Comparison of ENCODE assay signal across 10 cellular contexts in genomic region chr13:51501592-51502205, GRCh38. TPM values are rescaled to one million over a fixed set of nuclear protein-coding genes. Genes with fewer than 3 reads are reported as not detected.
DNase-seq lines count a peak whose midpoint lies in the region; ATAC-seq lines count a peak whose summit lies in the region.
"Had no signal": no experiment of that assay in that cellular context is flagged by ENCODE, and none has a peak within 500 bp of the region (broad histone marks: within the 10 kb centered on the region; RNA-seq: fewer than 3 reads in every experiment).

No MANE protein-coding gene starts in this region.

- no peak overlapping the region for H3K23ac ChIP-seq in mesendoderm (ENCODE audit: low read length)

- H3K36me3 Mint-ChIP-seq in activated naive CD8-positive, alpha-beta T cell treated with anti-CD3 and anti-CD28 coated beads, Interleukin-2, amount 50 U/mL, for 24 hours (ENCODE audit: low read depth), result no peaks in the 10 kb centered on the region

- H2AK5ac ChIP-seq in mesendoderm (ENCODE audit: low read length), result no peak overlapping the region

- no peak overlapping the region for H2BK120ac ChIP-seq in mesendoderm (ENCODE audit: low read depth, low read length)

- H3K79me2 ChIP-seq in ACC112 (ENCODE audit: control insufficient read depth, insufficient read depth, low read length, unreplicated experiment), result no peaks in the 10 kb centered on the region
- H3K79me2 ChIP-seq in mesendoderm (ENCODE audit: control insufficient read depth, insufficient read depth, low read length), result no peaks in the 10 kb centered on the region

- peaks cover 21% of the 10 kb centered on the region for H3K4me1 Mint-ChIP-seq in activated naive CD8-positive, alpha-beta T cell treated with anti-CD3 and anti-CD28 coated beads, Interleukin-2, amount 50 U/mL, for 24 hours

- H2BK15ac ChIP-seq in mesendoderm (replicated peaks; ENCODE audit: low read depth), result no peak overlapping the region

- no peak overlapping the region for H3K9ac ChIP-seq in mesendoderm (ENCODE audit: low read length)

- H4K5ac ChIP-seq in mesendoderm (ENCODE audit: low read length), result no peak overlapping the region

- H3K27me3 ChIP-seq in ACC112 (ENCODE audit: insufficient read depth, low read length), result no peaks in the 10 kb centered on the region
- H3K27me3 ChIP-seq in mesendoderm (ENCODE audit: insufficient read depth, low read length, poor library complexity), result no peaks in the 10 kb centered on the region

- H3K36me3 ChIP-seq in ACC112 (ENCODE audit: insufficient read depth, low read length), result no peaks in the 10 kb centered on the region
- H3K36me3 ChIP-seq in mesendoderm (ENCODE audit: control insufficient read depth, insufficient read depth, low read length), result no peaks in the 10 kb centered on the region

- H3K4me3 ChIP-seq in ACC112 (ENCODE audit: low read depth, low read length) (no peak overlapping the region), mesendoderm (ENCODE audit: low read length) (no peak overlapping the region)

- H3K4me2 ChIP-seq in mesendoderm (ENCODE audit: low read length), result no peak overlapping the region

- H3K56ac ChIP-seq in mesendoderm (ENCODE audit: low read length), result no peak overlapping the region

- H3K18ac ChIP-seq in mesendoderm (ENCODE audit: low read length), result no peak overlapping the region

- no peak overlapping the region for H2AFZ ChIP-seq in ACC112 (ENCODE audit: low read length, unreplicated experiment)

- H3K27ac ChIP-seq in ACC112 (ENCODE audit: low read depth, low read length) (peak overlapping the region; percentile 85), mesendoderm (ENCODE audit: low read depth, low read length) (no peak overlapping the region), caudate nucleus (ENCODE audit: low read depth, low read length) (no peak overlapping the region)

- no peaks in the 10 kb centered on the region for H3K27me3 Mint-ChIP-seq in activated naive CD8-positive, alpha-beta T cell treated with anti-CD3 and anti-CD28 coated beads, Interleukin-2, amount 50 U/mL, for 24 hours

- H3K79me1 ChIP-seq in mesendoderm (ENCODE audit: low read length), result no peaks in the 10 kb centered on the region

- no CpG with 5 or more reads among the region's 1 CpG for WGBS in mesendoderm (ENCODE audit: extremely low coverage, insufficient coverage, low lambda C conversion rate)

- H3K4me3 Mint-ChIP-seq in activated naive CD8-positive, alpha-beta T cell treated with anti-CD3 and anti-CD28 coated beads, Interleukin-2, amount 50 U/mL, for 24 hours, result no peak overlapping the region

- peaks cover 22% of the 10 kb centered on the region for H3K4me1 ChIP-seq in ACC112 (ENCODE audit: control insufficient read depth, insufficient read depth, low read length, unreplicated experiment)
- H3K4me1 ChIP-seq in mesendoderm (ENCODE audit: control insufficient read depth, low read depth, low read length), result no peaks in the 10 kb centered on the region

- no peak overlapping the region for H3K4ac ChIP-seq in mesendoderm (ENCODE audit: low read depth, low read length)

- no peak overlapping the region for H4K8ac ChIP-seq in mesendoderm (ENCODE audit: low read depth, low read length)

- no peak overlapping the region for H2BK5ac ChIP-seq in mesendoderm (ENCODE audit: low read length)

- ATAC-seq in GM19035 (IDR thresholded peaks at IDR 0.05; ENCODE audit: unreplicated experiment), result peak; percentile 25
- peak; percentile 17 for ATAC-seq in HG03139 (IDR thresholded peaks at IDR 0.05; ENCODE audit: unreplicated experiment)
- no peak for ATAC-seq in activated naive CD8-positive, alpha-beta T cell treated with anti-CD3 and anti-CD28 coated beads, Interleukin-2, amount 50 U/mL, for 24 hours
- no peak for ATAC-seq in GM21381 (IDR thresholded peaks at IDR 0.05; ENCODE audit: unreplicated experiment)
- ATAC-seq in HG03565 (IDR thresholded peaks at IDR 0.05; ENCODE audit: unreplicated experiment), result no peak

- no peaks in the 10 kb centered on the region for H3K9me3 Mint-ChIP-seq in activated naive CD8-positive, alpha-beta T cell treated with anti-CD3 and anti-CD28 coated beads, Interleukin-2, amount 50 U/mL, for 24 hours

- H3K27ac Mint-ChIP-seq in activated naive CD8-positive, alpha-beta T cell treated with anti-CD3 and anti-CD28 coated beads, Interleukin-2, amount 50 U/mL, for 24 hours, result peak overlapping the region; percentile 84

- DNase-seq in activated naive CD8-positive, alpha-beta T cell treated with anti-CD3 and anti-CD28 coated beads, Interleukin-2, amount 50 U/mL, for 24 hours, result no peak
- DNase-seq in mesendoderm, result no peak
- no peak for DNase-seq in caudate nucleus (lab: John Stamatoyannopoulos, UW)
- DNase-seq: activated effector memory CD4-positive, alpha-beta T cell treated with anti-CD3 and anti-CD28 coated beads, Interleukin-2, amount 50 U/mL, for 16 hours; DND-41 had no signal

RNA-seq across cellular contexts. Expression of gene INTS6, which starts 48.9 kb away (rescaled TPM):
- 15.9 TPM for polyA plus RNA-seq in mesendoderm (2013, experiment 1 of 2)
- polyA plus RNA-seq in mesendoderm (2013, experiment 2 of 2), result 15.8 TPM

Comparison
In these comparisons a context has a peak if more than half of its experiments do, and no peak if none do; other contexts are left out.
1. ATAC-seq: peak in GM19035 (single experiment) and HG03139 (single experiment); none in activated naive CD8-positive, alpha-beta T cell treated with anti-CD3 and anti-CD28 coated beads, Interleukin-2, amount 50 U/mL, for 24 hours (single experiment), GM21381 (single experiment) and HG03565 (single experiment).